In genomic region chr17:79045830-79046500, GRCh38 we compare ENCODE assay signal across 8 cellular contexts. TPM values are rescaled to one million over a fixed set of nuclear protein-coding genes. Genes with fewer than 3 reads are reported as not detected.
DNase-seq lines count a peak whose midpoint lies in the region; ATAC-seq and TF ChIP-seq lines count a peak whose summit lies in the region.

No MANE protein-coding gene starts in this region.

- peak; percentile 50 for DNase-seq in HFFc6
- peak; percentile 49 for DNase-seq in NOMO-1 treated with DMSO at 0.1 percent for 48 hours (lab: John Stamatoyannopoulos, UW; ENCODE audit: unreplicated experiment)
- DNase-seq in activated T-cell treated with anti-CD3 and anti-CD28 coated beads for 1 hour (ENCODE audit: low read depth), result peak; percentile 52
- no peak for DNase-seq in epithelial cell of proximal tubule (ENCODE audit: low read depth)
- peak; percentile 52 for DNase-seq in naive B cell
- DNase-seq in stimulated activated naive CD4-positive, alpha-beta T cell (lab: John Stamatoyannopoulos, UW), result peak; percentile 2 to 54 (median 46)

- no peak overlapping the region for H3K27ac ChIP-seq in C4-2B

- H3K27ac Mint-ChIP-seq in HFFc6 (no peak overlapping the region), naive B cell (no peak overlapping the region)

- TF ChIP-seq CTCF in C4-2B (conservative IDR thresholded peaks at IDR 0.05) (peak; percentile 98), HFFc6 (IDR thresholded peaks at IDR 0.05) (peak; percentile 94), epithelial cell of proximal tubule (conservative IDR thresholded peaks at IDR 0.05; ENCODE audit: low read depth, low read length) (peak; percentile 84)

- no peaks in the 10 kb centered on the region; the same call in 1 of the 2 replicates for H3K27me3 Mint-ChIP-seq in HFFc6 (ENCODE audit: insufficient read depth)
- peaks cover 18 to 47% (median 39%) of the 10 kb centered on the region in 3 donors for H3K27me3 Mint-ChIP-seq in naive B cell

- H3K9me3 Mint-ChIP-seq in HFFc6 (no peaks in the 10 kb centered on the region), naive B cell (no peaks in the 10 kb centered on the region)

- ATAC-seq in naive B cell (ENCODE audit: low read depth in 2 of 2) (peak; percentile 42 to 62), GM18868 (IDR thresholded peaks at IDR 0.05; ENCODE audit: unreplicated experiment) (no peak)

- no peak overlapping the region for H3K4me3 ChIP-seq in epithelial cell of proximal tubule (ENCODE audit: low read depth, low read length)

- no peak overlapping the region for H3K4me3 Mint-ChIP-seq in HFFc6
- no peak overlapping the region for H3K4me3 Mint-ChIP-seq in naive B cell

- H3K4me1 Mint-ChIP-seq in HFFc6 (ENCODE audit: low read depth) (peaks cover 10% of the 10 kb centered on the region), naive B cell (peaks cover 0 to 12% (median 6%) of the 10 kb centered on the region in 3 donors)

- no peaks in the 10 kb centered on the region for H3K36me3 Mint-ChIP-seq in HFFc6 (ENCODE audit: low read depth)
- no peaks in the 10 kb centered on the region for H3K36me3 Mint-ChIP-seq in naive B cell

RNA-seq across cellular contexts. Expression of gene C1QTNF1, which starts 22.0 kb away (rescaled TPM):
- 10 to 100 TPM in 2 of 6 experiments, 1 to 10 TPM in 4; 8.0 to 15.0 (median 8.6) TPM for total RNA-seq in HFFc6 (2021; fragmentation: NEBNext Ultra II Directional; extraction: Animal tissue kit (Norgen Biotek cat#: 25700))
- total RNA-seq in epithelial cell of proximal tubule, result 2.1 and 2.2 TPM in 2 replicates
- polyA plus RNA-seq in naive B cell (ENCODE audit: low read depth in 6 of 6), result not detected

RNA-seq across cellular contexts. Expression of gene ENGASE, which starts 28.7 kb away (rescaled TPM):
- 10 to 100 TPM; 11.1 to 13.8 (median 11.8) TPM for total RNA-seq in HFFc6 (2021; fragmentation: NEBNext Ultra II Directional; extraction: Animal tissue kit (Norgen Biotek cat#: 25700))
- total RNA-seq in epithelial cell of proximal tubule, result 10.4 and 11.2 TPM in 2 replicates
- 1 to 10 TPM; 1.4 to 7.4 (median 3.6) TPM for polyA plus RNA-seq in naive B cell (ENCODE audit: low read depth in 6 of 6)

RNA-seq across cellular contexts. Expression of gene CANT1, which starts 36.4 kb away (rescaled TPM):
- total RNA-seq in HFFc6 (2021; fragmentation: NEBNext Ultra II Directional; extraction: Animal tissue kit (Norgen Biotek cat#: 25700)), result 100 to 1,000 TPM in 2 of 6 experiments, 10 to 100 TPM in 4; 84.2 to 103 (median 92.4) TPM
- 50.9 and 60.3 TPM in 2 replicates for total RNA-seq in epithelial cell of proximal tubule
- polyA plus RNA-seq in naive B cell (ENCODE audit: low read depth in 6 of 6), result 1 to 10 TPM; 3.7 to 9.7 (median 6.0) TPM
